1 cellular context compared by ENCODE assay signal in the genomic region with DNA sequence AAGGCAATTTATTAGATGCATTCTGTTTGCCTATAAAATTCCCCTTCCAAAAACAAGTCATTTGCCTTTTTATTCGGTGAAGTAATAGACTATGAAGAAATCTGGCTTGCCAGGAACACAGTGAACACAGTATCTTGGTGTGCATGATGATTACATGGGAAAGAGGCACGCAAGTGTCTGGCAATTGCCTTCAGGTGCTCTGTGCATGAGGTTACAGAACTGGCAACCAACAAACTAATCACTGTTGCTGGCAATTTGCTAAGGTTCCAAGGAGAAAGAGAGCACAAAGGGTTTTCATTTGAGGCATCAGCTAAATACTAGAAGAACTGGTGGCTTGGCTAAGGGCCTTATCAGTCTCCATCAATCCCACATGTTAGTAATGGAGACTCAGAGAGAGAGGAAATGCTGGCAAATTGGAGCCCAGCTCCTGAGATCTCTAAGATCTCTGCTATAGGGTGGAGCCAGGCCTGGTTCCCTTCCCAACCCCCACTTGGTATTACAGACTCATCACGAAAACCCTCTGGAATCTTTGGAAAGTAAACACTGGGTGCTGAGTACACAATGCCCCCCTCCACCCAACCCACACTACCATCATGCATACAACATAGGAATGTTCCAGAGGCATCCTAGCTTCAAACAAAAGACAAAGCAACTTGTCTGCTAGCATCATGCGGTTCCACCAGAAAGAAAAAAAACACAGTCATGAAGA.
TF ChIP-seq lines count a peak whose summit lies in the region.

No MANE protein-coding gene starts in this region.

TF ChIP-seq in GM23338, 12 proteins besides CTCF, POLR2A, EP300 and RAD21 (continued from another document):
- TF ChIP-seq, protein P1, sequence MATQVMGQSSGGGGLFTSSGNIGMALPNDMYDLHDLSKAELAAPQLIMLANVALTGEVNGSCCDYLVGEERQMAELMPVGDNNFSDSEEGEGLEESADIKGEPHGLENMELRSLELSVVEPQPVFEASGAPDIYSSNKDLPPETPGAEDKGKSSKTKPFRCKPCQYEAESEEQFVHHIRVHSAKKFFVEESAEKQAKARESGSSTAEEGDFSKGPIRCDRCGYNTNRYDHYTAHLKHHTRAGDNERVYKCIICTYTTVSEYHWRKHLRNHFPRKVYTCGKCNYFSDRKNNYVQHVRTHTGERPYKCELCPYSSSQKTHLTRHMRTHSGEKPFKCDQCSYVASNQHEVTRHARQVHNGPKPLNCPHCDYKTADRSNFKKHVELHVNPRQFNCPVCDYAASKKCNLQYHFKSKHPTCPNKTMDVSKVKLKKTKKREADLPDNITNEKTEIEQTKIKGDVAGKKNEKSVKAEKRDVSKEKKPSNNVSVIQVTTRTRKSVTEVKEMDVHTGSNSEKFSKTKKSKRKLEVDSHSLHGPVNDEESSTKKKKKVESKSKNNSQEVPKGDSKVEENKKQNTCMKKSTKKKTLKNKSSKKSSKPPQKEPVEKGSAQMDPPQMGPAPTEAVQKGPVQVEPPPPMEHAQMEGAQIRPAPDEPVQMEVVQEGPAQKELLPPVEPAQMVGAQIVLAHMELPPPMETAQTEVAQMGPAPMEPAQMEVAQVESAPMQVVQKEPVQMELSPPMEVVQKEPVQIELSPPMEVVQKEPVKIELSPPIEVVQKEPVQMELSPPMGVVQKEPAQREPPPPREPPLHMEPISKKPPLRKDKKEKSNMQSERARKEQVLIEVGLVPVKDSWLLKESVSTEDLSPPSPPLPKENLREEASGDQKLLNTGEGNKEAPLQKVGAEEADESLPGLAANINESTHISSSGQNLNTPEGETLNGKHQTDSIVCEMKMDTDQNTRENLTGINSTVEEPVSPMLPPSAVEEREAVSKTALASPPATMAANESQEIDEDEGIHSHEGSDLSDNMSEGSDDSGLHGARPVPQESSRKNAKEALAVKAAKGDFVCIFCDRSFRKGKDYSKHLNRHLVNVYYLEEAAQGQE (IDR thresholded peaks at IDR 0.05; ENCODE audit: unreplicated experiment): no peak
- TF ChIP-seq, protein P2, sequence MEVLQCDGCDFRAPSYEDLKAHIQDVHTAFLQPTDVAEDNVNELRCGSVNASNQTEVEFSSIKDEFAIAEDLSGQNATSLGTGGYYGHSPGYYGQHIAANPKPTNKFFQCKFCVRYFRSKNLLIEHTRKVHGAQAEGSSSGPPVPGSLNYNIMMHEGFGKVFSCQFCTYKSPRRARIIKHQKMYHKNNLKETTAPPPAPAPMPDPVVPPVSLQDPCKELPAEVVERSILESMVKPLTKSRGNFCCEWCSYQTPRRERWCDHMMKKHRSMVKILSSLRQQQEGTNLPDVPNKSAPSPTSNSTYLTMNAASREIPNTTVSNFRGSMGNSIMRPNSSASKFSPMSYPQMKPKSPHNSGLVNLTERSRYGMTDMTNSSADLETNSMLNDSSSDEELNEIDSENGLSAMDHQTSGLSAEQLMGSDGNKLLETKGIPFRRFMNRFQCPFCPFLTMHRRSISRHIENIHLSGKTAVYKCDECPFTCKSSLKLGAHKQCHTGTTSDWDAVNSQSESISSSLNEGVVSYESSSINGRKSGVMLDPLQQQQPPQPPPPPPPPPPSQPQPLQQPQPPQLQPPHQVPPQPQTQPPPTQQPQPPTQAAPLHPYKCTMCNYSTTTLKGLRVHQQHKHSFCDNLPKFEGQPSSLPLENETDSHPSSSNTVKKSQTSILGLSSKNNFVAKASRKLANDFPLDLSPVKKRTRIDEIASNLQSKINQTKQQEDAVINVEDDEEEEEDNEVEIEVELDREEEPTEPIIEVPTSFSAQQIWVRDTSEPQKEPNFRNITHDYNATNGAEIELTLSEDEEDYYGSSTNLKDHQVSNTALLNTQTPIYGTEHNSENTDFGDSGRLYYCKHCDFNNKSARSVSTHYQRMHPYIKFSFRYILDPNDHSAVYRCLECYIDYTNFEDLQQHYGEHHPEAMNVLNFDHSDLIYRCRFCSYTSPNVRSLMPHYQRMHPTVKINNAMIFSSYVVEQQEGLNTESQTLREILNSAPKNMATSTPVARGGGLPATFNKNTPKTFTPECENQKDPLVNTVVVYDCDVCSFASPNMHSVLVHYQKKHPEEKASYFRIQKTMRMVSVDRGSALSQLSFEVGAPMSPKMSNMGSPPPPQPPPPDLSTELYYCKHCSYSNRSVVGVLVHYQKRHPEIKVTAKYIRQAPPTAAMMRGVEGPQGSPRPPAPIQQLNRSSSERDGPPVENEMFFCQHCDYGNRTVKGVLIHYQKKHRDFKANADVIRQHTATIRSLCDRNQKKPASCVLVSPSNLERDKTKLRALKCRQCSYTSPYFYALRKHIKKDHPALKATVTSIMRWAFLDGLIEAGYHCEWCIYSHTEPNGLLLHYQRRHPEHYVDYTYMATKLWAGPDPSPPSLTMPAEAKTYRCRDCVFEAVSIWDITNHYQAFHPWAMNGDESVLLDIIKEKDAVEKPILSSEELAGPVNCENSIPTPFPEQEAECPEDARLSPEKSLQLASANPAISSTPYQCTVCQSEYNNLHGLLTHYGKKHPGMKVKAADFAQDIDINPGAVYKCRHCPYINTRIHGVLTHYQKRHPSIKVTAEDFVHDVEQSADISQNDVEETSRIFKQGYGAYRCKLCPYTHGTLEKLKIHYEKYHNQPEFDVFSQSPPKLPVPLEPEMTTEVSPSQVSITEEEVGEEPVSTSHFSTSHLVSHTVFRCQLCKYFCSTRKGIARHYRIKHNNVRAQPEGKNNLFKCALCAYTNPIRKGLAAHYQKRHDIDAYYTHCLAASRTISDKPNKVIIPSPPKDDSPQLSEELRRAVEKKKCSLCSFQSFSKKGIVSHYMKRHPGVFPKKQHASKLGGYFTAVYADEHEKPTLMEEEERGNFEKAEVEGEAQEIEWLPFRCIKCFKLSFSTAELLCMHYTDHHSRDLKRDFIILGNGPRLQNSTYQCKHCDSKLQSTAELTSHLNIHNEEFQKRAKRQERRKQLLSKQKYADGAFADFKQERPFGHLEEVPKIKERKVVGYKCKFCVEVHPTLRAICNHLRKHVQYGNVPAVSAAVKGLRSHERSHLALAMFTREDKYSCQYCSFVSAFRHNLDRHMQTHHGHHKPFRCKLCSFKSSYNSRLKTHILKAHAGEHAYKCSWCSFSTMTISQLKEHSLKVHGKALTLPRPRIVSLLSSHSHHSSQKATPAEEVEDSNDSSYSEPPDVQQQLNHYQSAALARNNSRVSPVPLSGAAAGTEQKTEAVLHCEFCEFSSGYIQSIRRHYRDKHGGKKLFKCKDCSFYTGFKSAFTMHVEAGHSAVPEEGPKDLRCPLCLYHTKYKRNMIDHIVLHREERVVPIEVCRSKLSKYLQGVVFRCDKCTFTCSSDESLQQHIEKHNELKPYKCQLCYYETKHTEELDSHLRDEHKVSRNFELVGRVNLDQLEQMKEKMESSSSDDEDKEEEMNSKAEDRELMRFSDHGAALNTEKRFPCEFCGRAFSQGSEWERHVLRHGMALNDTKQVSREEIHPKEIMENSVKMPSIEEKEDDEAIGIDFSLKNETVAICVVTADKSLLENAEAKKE (CRISPR knock-in tag; IDR thresholded peaks at IDR 0.05): no peak
- no peak for TF ChIP-seq ZNF331 (CRISPR knock-in tag; IDR thresholded peaks at IDR 0.05; ENCODE audit: low read depth)
TF ChIP-seq in GM23338: peak in this region for 0.
